In genomic region chr10:21431799-21432198, GRCh38 we compare ENCODE assay signal across 21 cellular contexts.
DNase-seq lines count a peak whose midpoint lies in the region; ATAC-seq, FAIRE-seq and TF ChIP-seq lines count a peak whose summit lies in the region.
"Had no signal": no experiment of that assay in that cellular context is flagged by ENCODE, and none has a peak within 500 bp of the region (broad histone marks: within the 10 kb centered on the region; RNA-seq: fewer than 3 reads in every experiment).

No MANE protein-coding gene starts in this region.

- no peak overlapping the region for H4K8ac ChIP-seq in mesendoderm (ENCODE audit: low read depth, low read length)

- H2BK15ac ChIP-seq in mesendoderm (replicated peaks; ENCODE audit: low read depth): no peak overlapping the region

- no peak for TF ChIP-seq RAD21 in K562 (CRISPR knock-in tag; conservative IDR thresholded peaks at IDR 0.05 in 1 of 2, IDR thresholded peaks at IDR 0.05 in 1 of 2)

- H3K36me3 ChIP-seq in mammary epithelial cell (ENCODE audit: insufficient read depth, low read length) (no peaks in the 10 kb centered on the region), K562 (ENCODE audit: control insufficient read depth, insufficient read depth, low read length) (no peaks in the 10 kb centered on the region), mesendoderm (ENCODE audit: control insufficient read depth, insufficient read depth, low read length) (no peaks in the 10 kb centered on the region), brain microvascular endothelial cell (replicated peaks) (no peaks in the 10 kb centered on the region)
- H3K36me3 ChIP-seq: BLaER1, HAP-1 had no signal

- CTCF ChIA-PET in mammary epithelial cell (lab: Charles Lee; ENCODE audit: low non-redundant PET): no interaction called here
- CTCF ChIA-PET in MCF 10A (lab: Yijun Ruan, JAX): interaction anchor here (0.6 to 0.7 kb wide), 2 partner anchors 76 to 478 kb away, joined by 3 to 4 read pairs; no protein-coding TSS in a partner anchor
- CTCF ChIA-PET in K562 (lab: Yijun Ruan, JAX; ENCODE audit: low intra/inter-chr PET ratio): no interaction called here

- POLR2A ChIA-PET in MCF 10A (lab: Yijun Ruan, JAX) (interaction anchor here (0.7 kb wide), 1 partner anchor 1206 kb away, joined by 3 read pairs; no protein-coding TSS in a partner anchor), K562 (lab: Yijun Ruan, JAX) (no interaction called here)

- no peak overlapping the region for H3K4ac ChIP-seq in mesendoderm (ENCODE audit: low read depth, low read length)

- H3K79me1 ChIP-seq in mesendoderm (ENCODE audit: low read length): no peaks in the 10 kb centered on the region

- H3K9me3 ChIP-seq in mammary epithelial cell (replicated peaks; ENCODE audit: insufficient read depth, low read length) (peaks cover 5% of the 10 kb centered on the region), K562 (replicated peaks; ENCODE audit: control insufficient read depth, insufficient read depth, low read depth, low read length) (no peaks in the 10 kb centered on the region)
- H3K9me3 ChIP-seq: A549, HAP-1 had no signal

- dilution Hi-C loops in mammary epithelial cell (cut with HindIII; ENCODE audit: low sequenced_read_pairs): no loop called here

- H3K27me3 Mint-ChIP-seq in MCF 10A (ENCODE audit: insufficient read depth, unreplicated experiment) (no peaks in the 10 kb centered on the region), type B pancreatic cell (no peaks in the 10 kb centered on the region)

- ATAC-seq in K562 (no peak), HG02973 (IDR thresholded peaks at IDR 0.05; ENCODE audit: unreplicated experiment) (no peak)
- ATAC-seq: A549 had no signal

- peaks cover 10% of the 10 kb centered on the region for H3K4me1 Mint-ChIP-seq in MCF 10A (ENCODE audit: insufficient read depth, unreplicated experiment)
- H3K4me1 Mint-ChIP-seq in type B pancreatic cell (ENCODE audit: unreplicated experiment): peaks cover 6% of the 10 kb centered on the region
- H3K4me1 Mint-ChIP-seq: CD14-positive monocyte had no signal

- H3K4me2 ChIP-seq in mammary epithelial cell (ENCODE audit: insufficient read depth, low read depth, low read length) (peak overlapping the region; percentile 5), K562 (ENCODE audit: insufficient read depth, low read length) (no peak overlapping the region), mesendoderm (ENCODE audit: low read length) (no peak overlapping the region)
- H3K4me2 ChIP-seq: A549, BLaER1 had no signal

- TF ChIP-seq CTCF in mammary epithelial cell (conservative IDR thresholded peaks at IDR 0.05 in 1 of 2, IDR thresholded peaks at IDR 0.05 in 1 of 2; ENCODE audit: extremely low read depth in 1 of 2, insufficient read depth in 1 of 2, low read depth in 1 of 2, low read length in 2 of 2) (no peak), MCF 10A (IDR thresholded peaks at IDR 0.05; ENCODE audit: unreplicated experiment) (no peak), K562 (IDR thresholded peaks at IDR 0.05 in 2 of 3, conservative IDR thresholded peaks at IDR 0.05 in 1 of 3; ENCODE audit: insufficient read depth in 2 of 3, low read depth in 1 of 3, low read length in 3 of 3) (no peak), type B pancreatic cell (conservative IDR thresholded peaks at IDR 0.05) (no peak), brain microvascular endothelial cell (IDR thresholded peaks at IDR 0.05; ENCODE audit: low read depth, low read length, missing control alignments) (no peak)

- H3K27me3 ChIP-seq in mammary epithelial cell (ENCODE audit: insufficient read depth, low read length): no peaks in the 10 kb centered on the region
- peaks cover 4 to 21% of the 10 kb centered on the region in 2 experiments; a peak in 4 of 5 replicates for H3K27me3 ChIP-seq in K562 (ENCODE audit: control insufficient read depth in 2 of 2, insufficient read depth in 2 of 2, low read length in 2 of 2)
- H3K27me3 ChIP-seq in mesendoderm (ENCODE audit: insufficient read depth, low read length, poor library complexity): no peaks in the 10 kb centered on the region
- H3K27me3 ChIP-seq in brain microvascular endothelial cell (replicated peaks): no peaks in the 10 kb centered on the region
- H3K27me3 ChIP-seq: BLaER1 had no signal

- in situ Hi-C loops in mammary epithelial cell (cut with MboI; ENCODE audit: low sequenced_read_pairs in 2 of 2) (no loop called here), K562 (cut with MboI) (no loop called here), brain microvascular endothelial cell (cut with HindIII; ENCODE audit: low pct_ligation_motif_present, low sequenced_read_pairs) (no loop called here)

- no peak for TF ChIP-seq POLR2A in K562 (conservative IDR thresholded peaks at IDR 0.05)

- H3K4me3 ChIP-seq in mammary epithelial cell (replicated peaks in 1 of 3; ENCODE audit: insufficient read depth in 1 of 3, low read depth in 2 of 3, low read length in 3 of 3) (no peak overlapping the region), K562 (no peak overlapping the region), mesendoderm (ENCODE audit: low read length) (no peak overlapping the region), brain microvascular endothelial cell (ENCODE audit: low read depth, low read length) (no peak overlapping the region)
- H3K4me3 ChIP-seq: A549, BLaER1, HAP-1 had no signal

- peaks cover 23% of the 10 kb centered on the region for H3K4me1 ChIP-seq in mammary epithelial cell (ENCODE audit: insufficient read depth, low read length)
- 0 out of 5 replicates have a peak, but pooled peaks cover 0 to 2% of the 10 kb centered on the region in 2 experiments for H3K4me1 ChIP-seq in K562 (replicated peaks in 1 of 2; ENCODE audit: control insufficient read depth in 2 of 2, insufficient read depth in 2 of 2, low read length in 2 of 2)
- H3K4me1 ChIP-seq in mesendoderm (ENCODE audit: control insufficient read depth, low read depth, low read length): no peaks in the 10 kb centered on the region
- H3K4me1 ChIP-seq: BLaER1, HAP-1 had no signal

- no peaks in the 10 kb centered on the region for H3K9me1 ChIP-seq in K562 (ENCODE audit: control insufficient read depth, insufficient read depth, low read length)

- FAIRE-seq in K562 (lab: Jason Lieb, UNC): no peak
- FAIRE-seq: A549, H1 had no signal

- H3K4me3 Mint-ChIP-seq in MCF 10A (ENCODE audit: unreplicated experiment) (no peak overlapping the region), type B pancreatic cell (no peak overlapping the region)
- H3K4me3 Mint-ChIP-seq: CD14-positive monocyte; CD4-positive, alpha-beta memory T cell had no signal

- peaks cover 13% of the 10 kb centered on the region for H3K9me3 Mint-ChIP-seq in MCF 10A (ENCODE audit: unreplicated experiment)
- H3K9me3 Mint-ChIP-seq in type B pancreatic cell: peaks cover 18% of the 10 kb centered on the region

- no peak overlapping the region for H3K23ac ChIP-seq in mesendoderm (ENCODE audit: low read length)

- BruUV-seq in mammary epithelial cell (replicated peaks; lab: Mats Ljungman, UMichigan) (no TSS peak), MCF 10A (replicated peaks; lab: Mats Ljungman, UMichigan) (no TSS peak), K562 (replicated peaks; lab: Mats Ljungman, UMichigan) (no TSS peak)

- DNase-seq in mammary epithelial cell: no peak
- no peak for DNase-seq in MCF 10A (ENCODE audit: unreplicated experiment)
- peak in 1 of 4 experiments; percentile 16 for DNase-seq in K562 (ENCODE audit: extremely low read depth in 1 of 4, low spot score in 3 of 4)
- DNase-seq in mesendoderm: peak; percentile 20
- no peak for DNase-seq in type B pancreatic cell (ENCODE audit: extremely low spot score, unreplicated experiment)
- no peak for DNase-seq in brain microvascular endothelial cell
- DNase-seq in NK-92 treated with Interleukin-12 subunit alpha and Interleukin-12 subunit beta, amount 100 ng/mL, for 24 hours (lab: John Stamatoyannopoulos, UW): no peak
- DNase-seq: Calu3; CD4-positive, alpha-beta memory T cell; DMS79 treated with DMSO at 0.1 percent for 48 hours; GF-D8; IMR-90; KBM-7 had no signal

- H2BK5ac ChIP-seq in mesendoderm (ENCODE audit: low read length): no peak overlapping the region

- H3K27ac ChIP-seq in mammary epithelial cell (ENCODE audit: insufficient read depth, low read depth, low read length) (peak overlapping the region; percentile 9), K562 (ENCODE audit: extremely low read depth, low read depth, low read length) (no peak overlapping the region), mesendoderm (ENCODE audit: low read depth, low read length) (no peak overlapping the region), brain microvascular endothelial cell (no peak overlapping the region)
- H3K27ac ChIP-seq: 22Rv1, A549, BLaER1, HL-60 had no signal

- intact Hi-C loops in mammary epithelial cell (cut with micrococcal nuclease): no loop called here
- intact Hi-C loops in MCF 10A (cut with micrococcal nuclease): no loop called here
- intact Hi-C loops in K562 (cut with micrococcal nuclease): no loop called here

- H4K5ac ChIP-seq in mesendoderm (ENCODE audit: low read length): no peak overlapping the region

- WGBS in mammary epithelial cell (ENCODE audit: low coverage, missing lambda C conversion rate): 96% methylated on average over 2 of the region's 2 CpGs
- WGBS in K562 (ENCODE audit: insufficient coverage, low coverage, missing lambda C conversion rate): 7% methylated on average over 2 of the region's 2 CpGs
- WGBS in mesendoderm (ENCODE audit: extremely low coverage, insufficient coverage, low lambda C conversion rate): no CpG with 5 or more reads among the region's 2 CpGs

- H3K36me3 Mint-ChIP-seq in MCF 10A (ENCODE audit: insufficient read depth, unreplicated experiment) (peaks cover 7% of the 10 kb centered on the region), type B pancreatic cell (peaks cover 3% of the 10 kb centered on the region)
- H3K36me3 Mint-ChIP-seq: CD14-positive monocyte; CD4-positive, alpha-beta memory T cell had no signal

- H3K18ac ChIP-seq in mesendoderm (ENCODE audit: low read length): no peak overlapping the region

- H3K9ac ChIP-seq in mammary epithelial cell (ENCODE audit: insufficient read depth, low read length): no peak overlapping the region
- no peak overlapping the region for H3K9ac ChIP-seq in K562 (ENCODE audit: insufficient read depth in 1 of 2, low read depth in 2 of 2, low read length in 2 of 2)
- H3K9ac ChIP-seq in mesendoderm (ENCODE audit: low read length): no peak overlapping the region
- H3K9ac ChIP-seq: BLaER1 had no signal

- TF ChIP-seq EP300 in K562 (IDR thresholded peaks at IDR 0.05; ENCODE audit: low read length): no peak

- H2BK120ac ChIP-seq in mesendoderm (ENCODE audit: low read depth, low read length): no peak overlapping the region

- no peak overlapping the region for H2AK5ac ChIP-seq in mesendoderm (ENCODE audit: low read length)

- H3K27ac Mint-ChIP-seq in MCF 10A (ENCODE audit: low read depth, unreplicated experiment) (no peak overlapping the region), type B pancreatic cell (peak overlapping the region; percentile 16)
- H3K27ac Mint-ChIP-seq: CD4-positive, alpha-beta memory T cell had no signal

- peak overlapping the region; percentile 56 for H2AFZ ChIP-seq in mammary epithelial cell (ENCODE audit: low read depth, low read length)
- H2AFZ ChIP-seq in K562 (ENCODE audit: low read depth, low read length): no peak overlapping the region

- H3K79me2 ChIP-seq in mammary epithelial cell (ENCODE audit: insufficient read depth, low read length) (no peaks in the 10 kb centered on the region), K562 (ENCODE audit: control insufficient read depth, insufficient read depth, low read length) (no peaks in the 10 kb centered on the region), mesendoderm (ENCODE audit: control insufficient read depth, insufficient read depth, low read length) (no peaks in the 10 kb centered on the region)

- H3K56ac ChIP-seq in mesendoderm (ENCODE audit: low read length): no peak overlapping the region

- H4K20me1 ChIP-seq in mammary epithelial cell (ENCODE audit: insufficient read depth, low read length): no peaks in the 10 kb centered on the region
- no peaks in the 10 kb centered on the region for H4K20me1 ChIP-seq in K562 (replicated peaks; ENCODE audit: control insufficient read depth, insufficient read depth, low read length)
- H4K20me1 ChIP-seq: BLaER1 had no signal
